In genomic region chr5:37637165-37637845, GRCh38 we compare ENCODE assay signal across 1 cellular context.
TF ChIP-seq lines count a peak whose summit lies in the region.

No MANE protein-coding gene starts in this region.

TF ChIP-seq in HEK293, 187 proteins besides CTCF, POLR2A, EP300 and RAD21 (continued from another document and continues in another):
- no peak for TF ChIP-seq ZNF23 (tag by site-specific recombination; IDR thresholded peaks at IDR 0.05; ENCODE audit: borderline replicate concordance)
- no peak for TF ChIP-seq ZNF776 (tag by site-specific recombination; IDR thresholded peaks at IDR 0.05; ENCODE audit: borderline replicate concordance)
- TF ChIP-seq BCL11B (tag by site-specific recombination; IDR thresholded peaks at IDR 0.05; ENCODE audit: low read depth): no peak
- TF ChIP-seq GLIS2 (tag by site-specific recombination; IDR thresholded peaks at IDR 0.05): no peak
- TF ChIP-seq ZNF148 (tag by site-specific recombination; IDR thresholded peaks at IDR 0.05; ENCODE audit: borderline replicate concordance): no peak
- TF ChIP-seq ZBTB1 (tag by site-specific recombination; IDR thresholded peaks at IDR 0.05): no peak
- peak; percentile 28; the same call in 1 of the 2 replicates for TF ChIP-seq ZNF214 (tag by site-specific recombination; IDR thresholded peaks at IDR 0.05; ENCODE audit: borderline replicate concordance)
- TF ChIP-seq, protein P1, sequence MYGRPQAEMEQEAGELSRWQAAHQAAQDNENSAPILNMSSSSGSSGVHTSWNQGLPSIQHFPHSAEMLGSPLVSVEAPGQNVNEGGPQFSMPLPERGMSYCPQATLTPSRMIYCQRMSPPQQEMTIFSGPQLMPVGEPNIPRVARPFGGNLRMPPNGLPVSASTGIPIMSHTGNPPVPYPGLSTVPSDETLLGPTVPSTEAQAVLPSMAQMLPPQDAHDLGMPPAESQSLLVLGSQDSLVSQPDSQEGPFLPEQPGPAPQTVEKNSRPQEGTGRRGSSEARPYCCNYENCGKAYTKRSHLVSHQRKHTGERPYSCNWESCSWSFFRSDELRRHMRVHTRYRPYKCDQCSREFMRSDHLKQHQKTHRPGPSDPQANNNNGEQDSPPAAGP (tag by site-specific recombination; IDR thresholded peaks at IDR 0.05): no peak
- no peak for TF ChIP-seq ZNF791 (tag by site-specific recombination; IDR thresholded peaks at IDR 0.05)
- no peak for TF ChIP-seq SETDB1 (IDR thresholded peaks at IDR 0.05; ENCODE audit: insufficient read length, low read length)
- TF ChIP-seq ZNF837 (tag by site-specific recombination; IDR thresholded peaks at IDR 0.05): no peak
- TF ChIP-seq GLI4 (tag by site-specific recombination; IDR thresholded peaks at IDR 0.05): no peak
- TF ChIP-seq ZNF311 (tag by site-specific recombination; IDR thresholded peaks at IDR 0.05; ENCODE audit: borderline replicate concordance): no peak
- no peak for TF ChIP-seq ZNF544 (tag by site-specific recombination; IDR thresholded peaks at IDR 0.05)
- TF ChIP-seq ZNF324 (tag by site-specific recombination; IDR thresholded peaks at IDR 0.05): no peak
- peak; percentile 35; the same call in 1 of the 2 replicates for TF ChIP-seq ZNF629 (tag by site-specific recombination; IDR thresholded peaks at IDR 0.05)
- TF ChIP-seq ZNF558 (tag by site-specific recombination; IDR thresholded peaks at IDR 0.05): peak; percentile 49; the same call in 1 of the 2 replicates
- TF ChIP-seq ZBTB7A (tag by site-specific recombination; IDR thresholded peaks at IDR 0.05; ENCODE audit: low read depth): no peak
- peak; percentile 66 for TF ChIP-seq ZBTB8A (tag by site-specific recombination; IDR thresholded peaks at IDR 0.05)
- no peak for TF ChIP-seq WT1 (tag by site-specific recombination; IDR thresholded peaks at IDR 0.05)
- TF ChIP-seq, protein P2, sequence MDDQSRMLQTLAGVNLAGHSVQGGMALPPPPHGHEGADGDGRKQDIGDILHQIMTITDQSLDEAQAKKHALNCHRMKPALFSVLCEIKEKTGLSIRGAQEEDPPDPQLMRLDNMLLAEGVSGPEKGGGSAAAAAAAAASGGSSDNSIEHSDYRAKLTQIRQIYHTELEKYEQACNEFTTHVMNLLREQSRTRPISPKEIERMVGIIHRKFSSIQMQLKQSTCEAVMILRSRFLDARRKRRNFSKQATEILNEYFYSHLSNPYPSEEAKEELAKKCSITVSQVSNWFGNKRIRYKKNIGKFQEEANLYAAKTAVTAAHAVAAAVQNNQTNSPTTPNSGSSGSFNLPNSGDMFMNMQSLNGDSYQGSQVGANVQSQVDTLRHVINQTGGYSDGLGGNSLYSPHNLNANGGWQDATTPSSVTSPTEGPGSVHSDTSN (CRISPR knock-in tag; IDR thresholded peaks at IDR 0.05): no peak
- no peak for TF ChIP-seq ZNF404 (tag by site-specific recombination; IDR thresholded peaks at IDR 0.05)
- no peak for TF ChIP-seq ZNF585B (tag by site-specific recombination; IDR thresholded peaks at IDR 0.05)
- no peak for TF ChIP-seq ZNF202 (tag by site-specific recombination; IDR thresholded peaks at IDR 0.05; ENCODE audit: borderline replicate concordance)
- peak; percentile 53; the same call in 1 of the 2 replicates for TF ChIP-seq ZNF433 (tag by site-specific recombination; IDR thresholded peaks at IDR 0.05; ENCODE audit: low read depth)
- TF ChIP-seq ZNF596 (tag by site-specific recombination; IDR thresholded peaks at IDR 0.05): no peak
- TF ChIP-seq, protein P3, sequence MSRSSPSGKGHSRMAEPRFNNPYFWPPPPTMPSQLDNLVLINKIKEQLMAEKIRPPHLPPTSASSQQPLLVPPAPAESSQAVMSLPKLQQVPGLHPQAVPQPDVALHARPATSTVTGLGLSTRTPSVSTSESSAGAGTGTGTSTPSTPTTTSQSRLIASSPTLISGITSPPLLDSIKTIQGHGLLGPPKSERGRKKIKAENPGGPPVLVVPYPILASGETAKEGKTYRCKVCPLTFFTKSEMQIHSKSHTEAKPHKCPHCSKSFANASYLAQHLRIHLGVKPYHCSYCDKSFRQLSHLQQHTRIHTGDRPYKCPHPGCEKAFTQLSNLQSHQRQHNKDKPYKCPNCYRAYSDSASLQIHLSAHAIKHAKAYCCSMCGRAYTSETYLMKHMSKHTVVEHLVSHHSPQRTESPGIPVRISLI (tag by site-specific recombination; IDR thresholded peaks at IDR 0.05): no peak
- no peak for TF ChIP-seq GLIS1 (tag by site-specific recombination; IDR thresholded peaks at IDR 0.05)
- TF ChIP-seq ZNF350 (tag by site-specific recombination; IDR thresholded peaks at IDR 0.05): no peak
- TF ChIP-seq YY2 (tag by site-specific recombination; IDR thresholded peaks at IDR 0.05): no peak
- TF ChIP-seq ZSCAN23 (tag by site-specific recombination; IDR thresholded peaks at IDR 0.05): no peak
- no peak for TF ChIP-seq YY1 (tag by site-specific recombination; IDR thresholded peaks at IDR 0.05)
- no peak for TF ChIP-seq ZNF157 (tag by site-specific recombination; IDR thresholded peaks at IDR 0.05)
- TF ChIP-seq, protein P4, sequence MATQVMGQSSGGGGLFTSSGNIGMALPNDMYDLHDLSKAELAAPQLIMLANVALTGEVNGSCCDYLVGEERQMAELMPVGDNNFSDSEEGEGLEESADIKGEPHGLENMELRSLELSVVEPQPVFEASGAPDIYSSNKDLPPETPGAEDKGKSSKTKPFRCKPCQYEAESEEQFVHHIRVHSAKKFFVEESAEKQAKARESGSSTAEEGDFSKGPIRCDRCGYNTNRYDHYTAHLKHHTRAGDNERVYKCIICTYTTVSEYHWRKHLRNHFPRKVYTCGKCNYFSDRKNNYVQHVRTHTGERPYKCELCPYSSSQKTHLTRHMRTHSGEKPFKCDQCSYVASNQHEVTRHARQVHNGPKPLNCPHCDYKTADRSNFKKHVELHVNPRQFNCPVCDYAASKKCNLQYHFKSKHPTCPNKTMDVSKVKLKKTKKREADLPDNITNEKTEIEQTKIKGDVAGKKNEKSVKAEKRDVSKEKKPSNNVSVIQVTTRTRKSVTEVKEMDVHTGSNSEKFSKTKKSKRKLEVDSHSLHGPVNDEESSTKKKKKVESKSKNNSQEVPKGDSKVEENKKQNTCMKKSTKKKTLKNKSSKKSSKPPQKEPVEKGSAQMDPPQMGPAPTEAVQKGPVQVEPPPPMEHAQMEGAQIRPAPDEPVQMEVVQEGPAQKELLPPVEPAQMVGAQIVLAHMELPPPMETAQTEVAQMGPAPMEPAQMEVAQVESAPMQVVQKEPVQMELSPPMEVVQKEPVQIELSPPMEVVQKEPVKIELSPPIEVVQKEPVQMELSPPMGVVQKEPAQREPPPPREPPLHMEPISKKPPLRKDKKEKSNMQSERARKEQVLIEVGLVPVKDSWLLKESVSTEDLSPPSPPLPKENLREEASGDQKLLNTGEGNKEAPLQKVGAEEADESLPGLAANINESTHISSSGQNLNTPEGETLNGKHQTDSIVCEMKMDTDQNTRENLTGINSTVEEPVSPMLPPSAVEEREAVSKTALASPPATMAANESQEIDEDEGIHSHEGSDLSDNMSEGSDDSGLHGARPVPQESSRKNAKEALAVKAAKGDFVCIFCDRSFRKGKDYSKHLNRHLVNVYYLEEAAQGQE (tag by site-specific recombination; IDR thresholded peaks at IDR 0.05): peak; percentile 57
- no peak for TF ChIP-seq ZSCAN30 (tag by site-specific recombination; IDR thresholded peaks at IDR 0.05)
- TF ChIP-seq HOXC10 (CRISPR knock-in tag; IDR thresholded peaks at IDR 0.05): no peak
- TF ChIP-seq, protein P5, sequence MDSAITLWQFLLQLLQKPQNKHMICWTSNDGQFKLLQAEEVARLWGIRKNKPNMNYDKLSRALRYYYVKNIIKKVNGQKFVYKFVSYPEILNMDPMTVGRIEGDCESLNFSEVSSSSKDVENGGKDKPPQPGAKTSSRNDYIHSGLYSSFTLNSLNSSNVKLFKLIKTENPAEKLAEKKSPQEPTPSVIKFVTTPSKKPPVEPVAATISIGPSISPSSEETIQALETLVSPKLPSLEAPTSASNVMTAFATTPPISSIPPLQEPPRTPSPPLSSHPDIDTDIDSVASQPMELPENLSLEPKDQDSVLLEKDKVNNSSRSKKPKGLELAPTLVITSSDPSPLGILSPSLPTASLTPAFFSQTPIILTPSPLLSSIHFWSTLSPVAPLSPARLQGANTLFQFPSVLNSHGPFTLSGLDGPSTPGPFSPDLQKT (IDR thresholded peaks at IDR 0.05; ENCODE audit: borderline replicate concordance, low read depth, low read length): no peak
- peak; percentile 70 for TF ChIP-seq ZNF623 (tag by site-specific recombination; IDR thresholded peaks at IDR 0.05)
- no peak for TF ChIP-seq ZNF488 (tag by site-specific recombination; IDR thresholded peaks at IDR 0.05)
- no peak for TF ChIP-seq ZNF660 (tag by site-specific recombination; IDR thresholded peaks at IDR 0.05)
- TF ChIP-seq, protein P6, sequence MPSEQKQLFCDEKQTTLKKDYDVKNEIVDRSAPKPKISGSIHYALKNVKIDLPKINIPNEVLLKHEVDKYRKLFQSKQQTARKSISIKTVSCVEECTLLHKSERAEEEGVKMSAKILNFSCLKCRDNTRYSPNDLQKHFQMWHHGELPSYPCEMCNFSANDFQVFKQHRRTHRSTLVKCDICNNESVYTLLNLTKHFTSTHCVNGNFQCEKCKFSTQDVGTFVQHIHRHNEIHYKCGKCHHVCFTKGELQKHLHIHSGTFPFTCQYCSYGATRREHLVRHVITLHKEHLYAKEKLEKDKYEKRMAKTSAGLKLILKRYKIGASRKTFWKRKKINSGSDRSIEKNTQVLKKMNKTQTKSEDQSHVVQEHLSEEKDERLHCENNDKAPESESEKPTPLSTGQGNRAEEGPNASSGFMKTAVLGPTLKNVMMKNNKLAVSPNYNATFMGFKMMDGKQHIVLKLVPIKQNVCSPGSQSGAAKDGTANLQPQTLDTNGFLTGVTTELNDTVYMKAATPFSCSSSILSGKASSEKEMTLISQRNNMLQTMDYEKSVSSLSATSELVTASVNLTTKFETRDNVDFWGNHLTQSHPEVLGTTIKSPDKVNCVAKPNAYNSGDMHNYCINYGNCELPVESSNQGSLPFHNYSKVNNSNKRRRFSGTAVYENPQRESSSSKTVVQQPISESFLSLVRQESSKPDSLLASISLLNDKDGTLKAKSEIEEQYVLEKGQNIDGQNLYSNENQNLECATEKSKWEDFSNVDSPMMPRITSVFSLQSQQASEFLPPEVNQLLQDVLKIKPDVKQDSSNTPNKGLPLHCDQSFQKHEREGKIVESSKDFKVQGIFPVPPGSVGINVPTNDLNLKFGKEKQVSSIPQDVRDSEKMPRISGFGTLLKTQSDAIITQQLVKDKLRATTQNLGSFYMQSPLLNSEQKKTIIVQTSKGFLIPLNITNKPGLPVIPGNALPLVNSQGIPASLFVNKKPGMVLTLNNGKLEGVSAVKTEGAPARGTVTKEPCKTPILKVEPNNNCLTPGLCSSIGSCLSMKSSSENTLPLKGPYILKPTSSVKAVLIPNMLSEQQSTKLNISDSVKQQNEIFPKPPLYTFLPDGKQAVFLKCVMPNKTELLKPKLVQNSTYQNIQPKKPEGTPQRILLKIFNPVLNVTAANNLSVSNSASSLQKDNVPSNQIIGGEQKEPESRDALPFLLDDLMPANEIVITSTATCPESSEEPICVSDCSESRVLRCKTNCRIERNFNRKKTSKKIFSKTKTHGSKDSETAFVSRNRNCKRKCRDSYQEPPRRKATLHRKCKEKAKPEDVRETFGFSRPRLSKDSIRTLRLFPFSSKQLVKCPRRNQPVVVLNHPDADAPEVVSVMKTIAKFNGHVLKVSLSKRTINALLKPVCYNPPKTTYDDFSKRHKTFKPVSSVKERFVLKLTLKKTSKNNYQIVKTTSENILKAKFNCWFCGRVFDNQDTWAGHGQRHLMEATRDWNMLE (tag by site-specific recombination; conservative IDR thresholded peaks at IDR 0.05; ENCODE audit: low read depth): peak; percentile 82
- TF ChIP-seq ZNF707 (tag by site-specific recombination; IDR thresholded peaks at IDR 0.05): no peak
- no peak for TF ChIP-seq ZNF280C (tag by site-specific recombination; IDR thresholded peaks at IDR 0.05)
- TF ChIP-seq ZNF341 (tag by site-specific recombination; IDR thresholded peaks at IDR 0.05; ENCODE audit: low read depth): no peak
- TF ChIP-seq ZNF394 (tag by site-specific recombination; IDR thresholded peaks at IDR 0.05; ENCODE audit: borderline replicate concordance): peak; percentile 87
- TF ChIP-seq ZNF426 (tag by site-specific recombination; IDR thresholded peaks at IDR 0.05): peak; percentile 80
